ENCODE assay signal across 8 cellular contexts in the genomic region with DNA sequence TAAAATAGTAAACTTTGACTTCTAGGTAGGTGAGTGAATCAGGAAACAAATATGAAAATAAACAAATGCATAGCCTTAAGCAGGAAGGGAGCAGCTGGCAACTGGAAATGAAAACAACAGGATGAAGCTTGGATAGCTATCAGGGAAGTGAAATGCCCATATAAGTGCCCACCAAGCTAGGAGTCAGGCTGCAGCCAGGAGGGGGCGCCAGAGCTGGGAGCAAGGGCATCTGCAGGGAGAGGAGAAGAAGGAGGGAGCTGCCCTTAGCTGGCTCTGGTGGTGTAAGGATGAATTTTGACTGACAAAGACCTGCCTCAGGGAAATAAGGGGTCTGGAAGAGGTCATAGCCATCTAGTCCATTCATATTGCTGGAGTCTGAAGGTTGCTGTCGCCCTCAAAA.
DNase-seq lines count a peak whose midpoint lies in the region; ATAC-seq and TF ChIP-seq lines count a peak whose summit lies in the region.

No MANE protein-coding gene starts in this region.

- no peak for TF ChIP-seq EP300 in neural cell (conservative IDR thresholded peaks at IDR 0.05; ENCODE audit: poor library complexity, severe bottlenecking)

- no peak overlapping the region for H2AK5ac ChIP-seq in IMR-90 (ENCODE audit: low read depth, low read length)

- no peak overlapping the region for H3K18ac ChIP-seq in IMR-90 (ENCODE audit: low read depth, low read length)

- ATAC-seq in IMR-90 (ENCODE audit: low read depth), result peak; percentile 49; the same call in 1 of the 2 replicates
- no peak for ATAC-seq in activated CD8-positive, alpha-beta T cell treated with anti-CD3 and anti-CD28 coated beads, Interleukin-2, amount 10 ng/mL, durations not matched to agents 7 days and 5 days
- no peak for ATAC-seq in effector memory CD8-positive, alpha-beta T cell (replicated peaks)
- no peak for ATAC-seq in GM18867 (IDR thresholded peaks at IDR 0.05; ENCODE audit: unreplicated experiment)

- H3K79me2 ChIP-seq in neural cell (replicated peaks; ENCODE audit: insufficient read depth, low read length), result no peaks in the 10 kb centered on the region

- H2AK9ac ChIP-seq in IMR-90 (replicated peaks; ENCODE audit: low read depth, low read length, poor library complexity), result no peak overlapping the region

- 0 out of 3 replicates have a peak overlapping the region, but pooled peaks have one; percentile 21 for H2BK15ac ChIP-seq in IMR-90 (ENCODE audit: low read depth, low read length)

- intact Hi-C loops in IMR-90 (cut with micrococcal nuclease), result no loop called here

- BruUV-seq in IMR-90 (replicated peaks; lab: Mats Ljungman, UMichigan), result no TSS peak

- no peak overlapping the region for H3K56ac ChIP-seq in IMR-90 (ENCODE audit: extremely low read depth, insufficient read depth, low read length)

- H3K9me3 ChIP-seq in IMR-90 (ENCODE audit: control insufficient read depth, insufficient read depth, low read length), result no peaks in the 10 kb centered on the region
- H3K9me3 ChIP-seq in neural cell (ENCODE audit: low read length), result no peaks in the 10 kb centered on the region

- H4K5ac ChIP-seq in IMR-90 (ENCODE audit: low read depth, low read length), result peak overlapping the region; percentile 64; the same call in 1 of the 2 replicates

- no peak overlapping the region for H3K4me3 Mint-ChIP-seq in activated CD8-positive, alpha-beta T cell treated with anti-CD3 and anti-CD28 coated beads, Interleukin-2, amount 10 ng/mL, durations not matched to agents 7 days and 5 days
- H3K4me3 Mint-ChIP-seq in effector memory CD8-positive, alpha-beta T cell, result no peak overlapping the region

- peak overlapping the region; percentile 33 for H2BK5ac ChIP-seq in IMR-90 (ENCODE audit: low read depth, low read length, poor library complexity, severe bottlenecking)

- H3K36me3 Mint-ChIP-seq in activated CD8-positive, alpha-beta T cell treated with anti-CD3 and anti-CD28 coated beads, Interleukin-2, amount 10 ng/mL, durations not matched to agents 7 days and 5 days (ENCODE audit: low read depth), result no peaks in the 10 kb centered on the region
- H3K36me3 Mint-ChIP-seq in effector memory CD8-positive, alpha-beta T cell (ENCODE audit: insufficient read depth), result no peaks in the 10 kb centered on the region

- TF ChIP-seq RAD21 in IMR-90 (IDR thresholded peaks at IDR 0.05; ENCODE audit: low read length) (peak; percentile 65), neural cell (conservative IDR thresholded peaks at IDR 0.05) (no peak)

- 0 out of 2 replicates have a peak overlapping the region, but pooled peaks have one; percentile 0 for H3K14ac ChIP-seq in IMR-90 (replicated peaks; ENCODE audit: low read depth, low read length)

- H3K27me3 Mint-ChIP-seq in activated CD8-positive, alpha-beta T cell treated with anti-CD3 and anti-CD28 coated beads, Interleukin-2, amount 10 ng/mL, durations not matched to agents 7 days and 5 days (ENCODE audit: low read depth), result no peaks in the 10 kb centered on the region
- H3K27me3 Mint-ChIP-seq in effector memory CD8-positive, alpha-beta T cell, result no peaks in the 10 kb centered on the region

- H3K4me1 ChIP-seq in IMR-90 (ENCODE audit: control insufficient read depth, insufficient read depth, low read length), result peaks cover 6% of the 10 kb centered on the region

- no peak overlapping the region; the same call in 1 of the 2 replicates for H3K4ac ChIP-seq in IMR-90 (ENCODE audit: low read depth, low read length)

- TF ChIP-seq CTCF in GM13976 (IDR thresholded peaks at IDR 0.05; ENCODE audit: borderline replicate concordance, control extremely low read depth, extremely low read depth, insufficient read depth, missing control alignments), result peak; percentile 64
- TF ChIP-seq CTCF in IMR-90 (conservative IDR thresholded peaks at IDR 0.05; ENCODE audit: low read depth, low read length), result peak; percentile 48
- TF ChIP-seq CTCF in neural cell (IDR thresholded peaks at IDR 0.05; ENCODE audit: poor library complexity, severe bottlenecking), result peak; percentile 45

- H2BK120ac ChIP-seq in IMR-90 (ENCODE audit: low read depth, low read length), result peak overlapping the region; percentile 77

- peak overlapping the region; percentile 82 for H2BK20ac ChIP-seq in IMR-90 (ENCODE audit: low read depth, low read length)

- CTCF ChIA-PET in IMR-90 (lab: Yijun Ruan, JAX), result interaction anchor here (0.6 to 1.6 kb wide), 14 partner anchors 9 to 519 kb away, joined by 3 to 8 read pairs (median 3); no protein-coding TSS in a partner anchor
- CTCF ChIA-PET in activated CD8-positive, alpha-beta T cell treated with anti-CD3 and anti-CD28 coated beads, Interleukin-2, amount 10 ng/mL, durations not matched to agents 7 days and 5 days (lab: Charles Lee), result no interaction called here

- H3K4me2 ChIP-seq in IMR-90 (ENCODE audit: low read depth, low read length) (no peak overlapping the region), neural cell (ENCODE audit: low read length) (no peak overlapping the region)

- H3K27me3 ChIP-seq in IMR-90 (ENCODE audit: control insufficient read depth, insufficient read depth, low read length) (no peaks in the 10 kb centered on the region), neural cell (ENCODE audit: insufficient read depth, low read depth, low read length) (no peaks in the 10 kb centered on the region)

- no peaks in the 10 kb centered on the region for H3K9me3 Mint-ChIP-seq in activated CD8-positive, alpha-beta T cell treated with anti-CD3 and anti-CD28 coated beads, Interleukin-2, amount 10 ng/mL, durations not matched to agents 7 days and 5 days (ENCODE audit: insufficient read depth)
- H3K9me3 Mint-ChIP-seq in effector memory CD8-positive, alpha-beta T cell, result peaks cover 0 to 22% of the 10 kb centered on the region in 2 donors

- H3F3A ChIP-seq in neural cell (ENCODE audit: insufficient read depth, low read length, poor library complexity, severe bottlenecking), result no peaks in the 10 kb centered on the region

- TF ChIP-seq POLR2A in IMR-90 (IDR thresholded peaks at IDR 0.05; ENCODE audit: low read depth, low read length), result no peak

- H3K4me3 ChIP-seq in IMR-90 (ENCODE audit: insufficient read depth, low read depth, low read length) (no peak overlapping the region), neural cell (ENCODE audit: low read length) (no peak overlapping the region)

- H3K9ac ChIP-seq in IMR-90 (ENCODE audit: low read depth, low read length), result no peak overlapping the region
- no peak overlapping the region for H3K9ac ChIP-seq in neural cell (ENCODE audit: low read length)

- no peaks in the 10 kb centered on the region for H3K4me1 Mint-ChIP-seq in activated CD8-positive, alpha-beta T cell treated with anti-CD3 and anti-CD28 coated beads, Interleukin-2, amount 10 ng/mL, durations not matched to agents 7 days and 5 days (ENCODE audit: low read depth)
- H3K4me1 Mint-ChIP-seq in effector memory CD8-positive, alpha-beta T cell (ENCODE audit: low read depth in 2 of 2), result peaks cover 0 to 2% of the 10 kb centered on the region in 2 donors

- no peak overlapping the region for H3K23ac ChIP-seq in IMR-90 (ENCODE audit: low read depth, low read length)

- peaks cover 10% of the 10 kb centered on the region for H3K9me1 ChIP-seq in IMR-90 (ENCODE audit: insufficient read depth, low read length)

- H3K27ac Mint-ChIP-seq in activated CD8-positive, alpha-beta T cell treated with anti-CD3 and anti-CD28 coated beads, Interleukin-2, amount 10 ng/mL, durations not matched to agents 7 days and 5 days, result no peak overlapping the region
- no peak overlapping the region for H3K27ac Mint-ChIP-seq in effector memory CD8-positive, alpha-beta T cell

- DNase-seq in Caki2 (ENCODE audit: low read depth) (peak; percentile 8), GM13976 (ENCODE audit: low spot score) (peak; percentile 36), IMR-90 (peak; percentile 27)
- peak; percentile 21 for DNase-seq in activated CD8-positive, alpha-beta T cell treated with anti-CD3 and anti-CD28 coated beads, Interleukin-2, amount 10 ng/mL, durations not matched to agents 7 days and 5 days
- DNase-seq in effector memory CD8-positive, alpha-beta T cell, result no peak
- DNase-seq in stimulated activated naive CD4-positive, alpha-beta T cell treated with Interleukin-2 at 50 U/mL for 16 hours (lab: John Stamatoyannopoulos, UW), result no peak

- POLR2A ChIA-PET in IMR-90 (lab: Charles Lee; ENCODE audit: unreplicated experiment), result no interaction called here
- POLR2A ChIA-PET in activated CD8-positive, alpha-beta T cell treated with anti-CD3 and anti-CD28 coated beads, Interleukin-2, amount 10 ng/mL, durations not matched to agents 7 days and 5 days (lab: Charles Lee), result no interaction called here

- H4K8ac ChIP-seq in IMR-90 (ENCODE audit: low read depth in 2 of 2, low read length in 2 of 2), result peak overlapping the region in 1 of 2 experiments; percentile 61; a peak in 1 of 4 replicates

- H3K27ac ChIP-seq in IMR-90 (ENCODE audit: insufficient read depth, low read length) (no peak overlapping the region), neural cell (ENCODE audit: low read length) (peak overlapping the region; percentile 47)

- no peak overlapping the region; the same call in 1 of the 2 replicates for H4K91ac ChIP-seq in IMR-90 (ENCODE audit: insufficient read depth, low read depth, low read length)

- dilution Hi-C loops in IMR-90 (cut with HindIII; ENCODE audit: low sequenced_read_pairs, unreplicated experiment), result no loop called here

- H3K9me2 ChIP-seq in neural cell (ENCODE audit: insufficient read depth, low read length), result no peaks in the 10 kb centered on the region

- H3K79me1 ChIP-seq in IMR-90 (ENCODE audit: low read depth in 1 of 2, low read length in 2 of 2), result no peaks in the 10 kb centered on the region

- H4K20me1 ChIP-seq in IMR-90 (ENCODE audit: insufficient read depth, low read length) (no peaks in the 10 kb centered on the region), neural cell (ENCODE audit: insufficient read depth) (no peaks in the 10 kb centered on the region)

- 0% methylated on average over 1 of the region's 2 CpGs; no CpG with 5 or more reads in 1 of the 2 experiments for WGBS in IMR-90 (ENCODE audit: extremely low coverage in 2 of 2, insufficient read length in 1 of 2), 2 experiments

- H2AFZ ChIP-seq in IMR-90 (replicated peaks; ENCODE audit: low read length, poor library complexity) (no peak overlapping the region), neural cell (ENCODE audit: low read depth, low read length) (no peak overlapping the region)

- in situ Hi-C loops in Caki2 (cut with HindIII; ENCODE audit: low pct_unique_long_range_greater_than_20kb, low sequenced_read_pairs) (no loop called here), GM13976 (cut with MboI; ENCODE audit: low sequenced_read_pairs, unreplicated experiment) (no loop called here), IMR-90 (cut with MboI; ENCODE audit: low sequenced_read_pairs) (no loop called here)

- no peaks in the 10 kb centered on the region for H3K36me3 ChIP-seq in IMR-90 (ENCODE audit: control insufficient read depth, insufficient read depth, low read length)
- H3K36me3 ChIP-seq in neural cell (ENCODE audit: insufficient read depth, low read length), result no peaks in the 10 kb centered on the region

TF ChIP-seq in IMR-90, 13 proteins besides CTCF, POLR2A, EP300 and RAD21:
- no peak for TF ChIP-seq MAFK (IDR thresholded peaks at IDR 0.05; ENCODE audit: low read depth, low read length)
- TF ChIP-seq SMC3 (IDR thresholded peaks at IDR 0.05; ENCODE audit: low read depth, low read length), result peak; percentile 34; the same call in 1 of the 2 replicates
TF ChIP-seq in IMR-90: peak in this region for 1.

Comparison
In these comparisons a context has a peak if more than half of its experiments do, and no peak if none do; other contexts are left out.
1. DNase-seq: peak in Caki2 (single experiment), GM13976 (single experiment), IMR-90 (single experiment) and activated CD8-positive, alpha-beta T cell treated with anti-CD3 and anti-CD28 coated beads, Interleukin-2, amount 10 ng/mL, durations not matched to agents 7 days and 5 days (single experiment); none in effector memory CD8-positive, alpha-beta T cell (0 of 3) and stimulated activated naive CD4-positive, alpha-beta T cell treated with Interleukin-2 at 50 U/mL for 16 hours (single experiment).
2. Peak in every context shown above with its lines, with median percentiles within 50 percentile points of each other: CTCF ChIP-seq.